In genomic region chr22:40463727-40464126, GRCh38 we compare ENCODE assay signal across 10 cellular contexts.
DNase-seq lines count a peak whose midpoint lies in the region; ATAC-seq and TF ChIP-seq lines count a peak whose summit lies in the region.
"Had no signal": no experiment of that assay in that cellular context is flagged by ENCODE, and none has a peak within 500 bp of the region (broad histone marks: within the 10 kb centered on the region; RNA-seq: fewer than 3 reads in every experiment).

No MANE protein-coding gene starts in this region.

- H3K4me3 Mint-ChIP-seq in activated T-cell treated with anti-CD3 and anti-CD28 coated beads, Interleukin-2, amount 50 U/mL, for 72 hours: peak overlapping the region; percentile 94
- peak overlapping the region; percentile 81 to 99 (median 98) for H3K4me3 Mint-ChIP-seq in naive thymus-derived CD8-positive, alpha-beta T cell
- no peak overlapping the region for H3K4me3 Mint-ChIP-seq in MCF 10A (ENCODE audit: unreplicated experiment)
- H3K4me3 Mint-ChIP-seq: endodermal cell had no signal

- no peaks in the 10 kb centered on the region for H3K9me3 Mint-ChIP-seq in activated T-cell treated with anti-CD3 and anti-CD28 coated beads, Interleukin-2, amount 50 U/mL, for 72 hours
- no peaks in the 10 kb centered on the region for H3K9me3 Mint-ChIP-seq in naive thymus-derived CD8-positive, alpha-beta T cell
- no peaks in the 10 kb centered on the region for H3K9me3 Mint-ChIP-seq in MCF 10A (ENCODE audit: unreplicated experiment)
- H3K9me3 Mint-ChIP-seq: endodermal cell had no signal

- H3K27me3 Mint-ChIP-seq in activated T-cell treated with anti-CD3 and anti-CD28 coated beads, Interleukin-2, amount 50 U/mL, for 72 hours (ENCODE audit: low read depth): no peaks in the 10 kb centered on the region
- H3K27me3 Mint-ChIP-seq in naive thymus-derived CD8-positive, alpha-beta T cell: no peaks in the 10 kb centered on the region
- H3K27me3 Mint-ChIP-seq in MCF 10A (ENCODE audit: insufficient read depth, unreplicated experiment): no peaks in the 10 kb centered on the region

- H3K27ac Mint-ChIP-seq in activated T-cell treated with anti-CD3 and anti-CD28 coated beads, Interleukin-2, amount 50 U/mL, for 72 hours: peak overlapping the region; percentile 95
- peak overlapping the region; percentile 94 to 99 (median 96) for H3K27ac Mint-ChIP-seq in naive thymus-derived CD8-positive, alpha-beta T cell
- no peak overlapping the region for H3K27ac Mint-ChIP-seq in MCF 10A (ENCODE audit: low read depth, unreplicated experiment)
- H3K27ac Mint-ChIP-seq: endodermal cell had no signal

- no TSS peak for BruUV-seq in MCF 10A (replicated peaks; lab: Mats Ljungman, UMichigan)

- peak; percentile 70 to 74 for ATAC-seq in activated T-cell treated with anti-CD3 and anti-CD28 coated beads, Interleukin-2, amount 50 U/mL, for 72 hours (replicated peaks in 1 of 2)
- peak; percentile 67 to 72 for ATAC-seq in naive thymus-derived CD8-positive, alpha-beta T cell
- ATAC-seq in Right ventricle myocardium inferior: no peak
- ATAC-seq in GM18870 (IDR thresholded peaks at IDR 0.05; ENCODE audit: unreplicated experiment): no peak

- peaks cover 9 to 14% of the 10 kb centered on the region in 2 donors for H3K36me3 Mint-ChIP-seq in activated T-cell treated with anti-CD3 and anti-CD28 coated beads, Interleukin-2, amount 50 U/mL, for 72 hours (ENCODE audit: insufficient read depth in 2 of 2)
- H3K36me3 Mint-ChIP-seq in naive thymus-derived CD8-positive, alpha-beta T cell: peaks cover 4 to 21% (median 15%) of the 10 kb centered on the region in 3 donors
- H3K36me3 Mint-ChIP-seq in MCF 10A (ENCODE audit: insufficient read depth, unreplicated experiment): peaks cover 37% of the 10 kb centered on the region

- POLR2A ChIA-PET in GM10248 (lab: Yijun Ruan, JAX): no interaction called here
- POLR2A ChIA-PET in naive thymus-derived CD8-positive, alpha-beta T cell (lab: Charles Lee): interaction anchor here (0.7 to 4.1 kb wide), 12 partner anchors 10 to 420 kb away, joined by 3 to 45 read pairs (median 4); partner anchors contain the start of genes MRTFA and SGSM3
- POLR2A ChIA-PET in MCF 10A (lab: Yijun Ruan, JAX): no interaction called here

- CTCF ChIA-PET in GM10248 (lab: Yijun Ruan, JAX): interaction anchor here (1.5 to 14.8 kb wide), 3 partner anchors 26 to 182 kb away, joined by 3 to 95 read pairs (median 14); no protein-coding TSS in a partner anchor
- CTCF ChIA-PET in MCF 10A (lab: Yijun Ruan, JAX): no interaction called here

- intact Hi-C loops in MCF 10A (cut with micrococcal nuclease) (no loop called here), Right ventricle myocardium inferior (cut with DNase I) (no loop called here)

- TF ChIP-seq CTCF in GM10248 (IDR thresholded peaks at IDR 0.05; ENCODE audit: control extremely low read depth, extremely low read depth, low read depth, missing control alignments) (no peak), MCF 10A (IDR thresholded peaks at IDR 0.05; ENCODE audit: unreplicated experiment) (no peak)

- DNase-seq in GM10248 (ENCODE audit: extremely low spot score): peak; percentile 36
- DNase-seq in Kasumi-1 (lab: John Stamatoyannopoulos, UW): peak; percentile 57 to 76
- peak; percentile 29 to 34 for DNase-seq in activated T-cell treated with anti-CD3 and anti-CD28 coated beads, Interleukin-2, amount 50 U/mL, for 72 hours
- peak in 4 of 10 donors; percentile 11 to 55 (median 31) for DNase-seq in naive thymus-derived CD8-positive, alpha-beta T cell
- no peak for DNase-seq in MCF 10A (ENCODE audit: unreplicated experiment)
- no peak for DNase-seq in epidermal melanocyte (ENCODE audit: insufficient read length, low spot score)
- DNase-seq in Right ventricle myocardium inferior (ENCODE audit: missing footprints): no peak
- DNase-seq: endodermal cell, GM23248 had no signal

- peaks cover 72% of the 10 kb centered on the region for H3K4me1 Mint-ChIP-seq in activated T-cell treated with anti-CD3 and anti-CD28 coated beads, Interleukin-2, amount 50 U/mL, for 72 hours (ENCODE audit: low read depth)
- H3K4me1 Mint-ChIP-seq in naive thymus-derived CD8-positive, alpha-beta T cell: peaks cover 29 to 76% (median 68%) of the 10 kb centered on the region in 4 donors
- H3K4me1 Mint-ChIP-seq in MCF 10A (ENCODE audit: insufficient read depth, unreplicated experiment): peaks cover 6% of the 10 kb centered on the region

Comparison
In these comparisons a context has a peak if more than half of its experiments do, and no peak if none do; other contexts are left out.
1. DNase-seq: peak in GM10248 (single experiment), Kasumi-1 (2 of 2) and activated T-cell treated with anti-CD3 and anti-CD28 coated beads, Interleukin-2, amount 50 U/mL, for 72 hours (2 of 2); none in MCF 10A (single experiment), epidermal melanocyte (single experiment) and Right ventricle myocardium inferior (single experiment).
2. ATAC-seq: peak in activated T-cell treated with anti-CD3 and anti-CD28 coated beads, Interleukin-2, amount 50 U/mL, for 72 hours (2 of 2) and naive thymus-derived CD8-positive, alpha-beta T cell (2 of 2); none in Right ventricle myocardium inferior (single experiment) and GM18870 (single experiment).